In genomic region chr5:43137326-43137725, GRCh38 we compare ENCODE assay signal across 1 cellular context.
TF ChIP-seq lines count a peak whose summit lies in the region.

No MANE protein-coding gene starts in this region.

TF ChIP-seq in HCT116, 20 proteins besides CTCF, POLR2A, EP300 and RAD21 (continued from another document):
- TF ChIP-seq ZBTB33 (IDR thresholded peaks at IDR 0.05; ENCODE audit: extremely low read depth, insufficient replicate concordance, low read length) = no peak
- no peak for TF ChIP-seq EZH2 (IDR thresholded peaks at IDR 0.05)
- no peak for TF ChIP-seq ATF3 (IDR thresholded peaks at IDR 0.05)
- TF ChIP-seq ZNF274 (IDR thresholded peaks at IDR 0.05; ENCODE audit: low read depth, low read length) = no peak
TF ChIP-seq in HCT116: peak in this region for 0.
